18 cellular contexts compared by ENCODE assay signal in the genomic region with DNA sequence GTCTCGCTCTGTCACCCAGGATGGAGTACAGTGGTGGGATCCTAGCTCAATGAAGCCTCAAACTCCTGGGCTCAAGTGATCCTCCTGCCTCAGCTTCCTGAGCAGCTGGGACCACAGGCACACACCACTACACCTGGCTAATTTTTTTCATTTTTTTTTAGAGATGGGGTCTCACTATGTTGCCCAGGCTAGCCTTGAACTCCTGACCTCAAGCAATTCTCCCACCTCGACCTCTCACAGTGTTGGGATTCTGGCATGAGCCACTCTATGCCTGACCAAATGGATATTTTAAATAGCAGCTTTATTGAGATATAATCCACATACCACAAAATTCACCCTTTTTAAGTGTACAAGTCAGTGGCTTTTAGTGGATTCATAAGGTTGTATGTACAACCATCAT.
"Had no signal": no experiment of that assay in that cellular context is flagged by ENCODE, and none has a peak within 500 bp of the region (broad histone marks: within the 10 kb centered on the region; RNA-seq: fewer than 3 reads in every experiment).

No MANE protein-coding gene starts in this region.

- H3K9me3 ChIP-seq: esophagus muscularis mucosa, right atrium auricular region, thyroid gland, vagina had no signal

- H3K9me3 Mint-ChIP-seq: activated CD4-positive, alpha-beta memory T cell treated with anti-CD3 and anti-CD28 coated beads, Interleukin-2, amount 10 ng/mL, durations not matched to agents 7 days and 5 days; activated naive CD8-positive, alpha-beta T cell treated with anti-CD3 and anti-CD28 coated beads, Interleukin-2, amount 10 ng/mL, durations not matched to agents 7 days and 5 days had no signal

- H3K36me3 ChIP-seq: thyroid gland had no signal

- FAIRE-seq: bronchial epithelial cell, endometrium, islet of Langerhans, small intestine had no signal

- H3K4me3 ChIP-seq: dorsolateral prefrontal cortex, esophagus muscularis mucosa, right atrium auricular region, thyroid gland, vagina had no signal

- H3K4me3 Mint-ChIP-seq: activated CD4-positive, alpha-beta memory T cell treated with anti-CD3 and anti-CD28 coated beads, Interleukin-2, amount 10 ng/mL, durations not matched to agents 7 days and 5 days; activated naive CD8-positive, alpha-beta T cell treated with anti-CD3 and anti-CD28 coated beads, Interleukin-2, amount 10 ng/mL, durations not matched to agents 7 days and 5 days had no signal

- H3K27me3 ChIP-seq: dorsolateral prefrontal cortex, esophagus muscularis mucosa, right atrium auricular region, thyroid gland, vagina had no signal

- H3K27me3 Mint-ChIP-seq: activated CD4-positive, alpha-beta memory T cell treated with anti-CD3 and anti-CD28 coated beads, Interleukin-2, amount 10 ng/mL, durations not matched to agents 7 days and 5 days; activated naive CD8-positive, alpha-beta T cell treated with anti-CD3 and anti-CD28 coated beads, Interleukin-2, amount 10 ng/mL, durations not matched to agents 7 days and 5 days had no signal

- H3K27ac ChIP-seq: dorsolateral prefrontal cortex, esophagus muscularis mucosa, right atrium auricular region, thyroid gland, vagina had no signal

- H3K27ac Mint-ChIP-seq: activated CD4-positive, alpha-beta memory T cell treated with anti-CD3 and anti-CD28 coated beads, Interleukin-2, amount 10 ng/mL, durations not matched to agents 7 days and 5 days; activated naive CD8-positive, alpha-beta T cell treated with anti-CD3 and anti-CD28 coated beads, Interleukin-2, amount 10 ng/mL, durations not matched to agents 7 days and 5 days had no signal

- DNase-seq: activated CD4-positive, alpha-beta memory T cell treated with anti-CD3 and anti-CD28 coated beads, Interleukin-2, amount 10 ng/mL, durations not matched to agents 7 days and 5 days; activated CD4-positive, alpha-beta T cell treated with anti-CD3 and anti-CD28 coated beads for 1 hour; activated effector memory CD4-positive, alpha-beta T cell treated with Interleukin-2 at 50 U/mL for 16 hours; activated naive CD8-positive, alpha-beta T cell treated with anti-CD3 and anti-CD28 coated beads, Interleukin-2, amount 10 ng/mL, durations not matched to agents 7 days and 5 days; aorta; dorsolateral prefrontal cortex; glutamatergic neuron; mesenchymal stem cell; small intestine; SW 1271; T1000; thyroid gland had no signal
